ENCODE assay signal across 18 cellular contexts in the genomic region with DNA sequence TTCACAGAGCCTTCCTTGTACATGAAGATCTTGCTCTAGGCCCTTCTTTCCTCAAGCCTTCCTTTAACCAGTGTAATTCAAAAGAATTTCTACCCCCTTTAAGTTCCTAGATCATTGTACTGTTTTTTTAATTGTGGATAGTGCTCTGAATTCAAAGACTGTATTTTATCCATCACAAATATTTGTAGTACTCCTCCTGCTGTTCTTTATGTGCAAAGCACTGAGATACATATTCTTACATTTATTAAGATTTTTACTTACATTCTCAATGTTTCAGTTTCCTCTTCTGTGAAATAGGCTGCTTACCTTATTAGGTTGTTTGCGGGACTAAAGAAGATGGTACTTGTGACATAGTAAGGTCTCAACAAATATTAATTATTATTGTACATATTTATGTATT.
DNase-seq lines count a peak whose midpoint lies in the region; ATAC-seq and TF ChIP-seq lines count a peak whose summit lies in the region.
"Had no signal": no experiment of that assay in that cellular context is flagged by ENCODE, and none has a peak within 500 bp of the region (broad histone marks: within the 10 kb centered on the region; RNA-seq: fewer than 3 reads in every experiment).

No MANE protein-coding gene starts in this region.

- DNase-seq in AG09319 (ENCODE audit: extremely low read depth, low read depth) = no peak
- DNase-seq in GM23248 = peak; percentile 19
- peak; percentile 12 for DNase-seq in choroid plexus epithelial cell (ENCODE audit: low read depth)
- DNase-seq in neural crest cell (ENCODE audit: low read depth, low spot score) = no peak
- no peak for DNase-seq in SW 1271 (lab: John Stamatoyannopoulos, UW)
- no peak for DNase-seq in NCI-H748 (lab: John Stamatoyannopoulos, UW; ENCODE audit: unreplicated experiment)
- DNase-seq: C1 segment of cervical spinal cord, DMS153, EL, MV-4-11, NCI-H1417 treated with DMSO at 0.1 percent for 48 hours, NCI-H1930, NCI-H774, PC-9 had no signal

- in situ Hi-C loops in GM23248 (cut with MboI) = no loop called here

- ATAC-seq in GM21717 (IDR thresholded peaks at IDR 0.05; ENCODE audit: unreplicated experiment) = no peak
- ATAC-seq: K562 had no signal

- no peaks in the 10 kb centered on the region for H3K4me1 ChIP-seq in GM23248 (ENCODE audit: insufficient read depth)
- H3K4me1 ChIP-seq: HAP-1, SJSA1 had no signal

- peak; percentile 21 for TF ChIP-seq CTCF in AG09319 (IDR thresholded peaks at IDR 0.05; ENCODE audit: low read depth, low read length)
- peak; percentile 33 for TF ChIP-seq CTCF in choroid plexus epithelial cell (conservative IDR thresholded peaks at IDR 0.05; ENCODE audit: low read depth, low read length)
- TF ChIP-seq CTCF in neural crest cell (conservative IDR thresholded peaks at IDR 0.05) = peak; percentile 22

- H3K9me3 Mint-ChIP-seq in neural crest cell = no peaks in the 10 kb centered on the region

- no peaks in the 10 kb centered on the region for H3K79me2 ChIP-seq in GM23248 (ENCODE audit: insufficient read depth)

- no peak overlapping the region for H3K4me3 ChIP-seq in GM23248
- no peak overlapping the region for H3K4me3 ChIP-seq in choroid plexus epithelial cell (ENCODE audit: low read depth, low read length)
- H3K4me3 ChIP-seq: HAP-1, K562, PC-9, SJSA1 had no signal

- H3K9me3 ChIP-seq in GM23248 (ENCODE audit: low read depth) = no peaks in the 10 kb centered on the region
- H3K9me3 ChIP-seq: HAP-1, SJSA1 had no signal

- no peaks in the 10 kb centered on the region for H3K27me3 Mint-ChIP-seq in neural crest cell (ENCODE audit: low read depth)

- no peaks in the 10 kb centered on the region for H3K36me3 ChIP-seq in GM23248 (ENCODE audit: low read depth)
- H3K36me3 ChIP-seq: HAP-1, SJSA1 had no signal

- H3K4me2 ChIP-seq in GM23248 (ENCODE audit: unreplicated experiment) = no peak overlapping the region
- H3K4me2 ChIP-seq: PC-9 had no signal

- 92 to 100% methylated on average over 1 of the region's 1 CpG for WGBS in GM23248 (ENCODE audit: low coverage in 1 of 2, low lambda C conversion rate in 2 of 2, missing lambda C conversion rate in 2 of 2), 2 experiments

- no peaks in the 10 kb centered on the region for H4K20me1 ChIP-seq in GM23248 (ENCODE audit: insufficient read depth)

- no peak overlapping the region for H3K9ac ChIP-seq in GM23248

- no peak overlapping the region for H3K27ac ChIP-seq in GM23248
- H3K27ac ChIP-seq: PC-9, SJSA1 had no signal

- H3K27ac Mint-ChIP-seq in neural crest cell (ENCODE audit: unreplicated experiment) = no peak overlapping the region

- H2AFZ ChIP-seq in GM23248 = no peak overlapping the region
- H2AFZ ChIP-seq: PC-9 had no signal

- no peaks in the 10 kb centered on the region for H3K36me3 Mint-ChIP-seq in neural crest cell (ENCODE audit: low read depth)

- no peaks in the 10 kb centered on the region for H3K27me3 ChIP-seq in GM23248 (replicated peaks; ENCODE audit: insufficient read depth)
- H3K27me3 ChIP-seq: SJSA1 had no signal

- H3K9me2 ChIP-seq in GM23248 (ENCODE audit: insufficient read depth) = no peaks in the 10 kb centered on the region

- no peaks in the 10 kb centered on the region for H3K4me1 Mint-ChIP-seq in neural crest cell

- no peak overlapping the region for H3K4me3 Mint-ChIP-seq in neural crest cell

- H3F3A ChIP-seq in GM23248 (ENCODE audit: insufficient read depth) = no peaks in the 10 kb centered on the region

Comparison
In these comparisons a context has a peak if more than half of its experiments do, and no peak if none do; other contexts are left out.
1. DNase-seq: peak in GM23248 (single experiment) and choroid plexus epithelial cell (single experiment); none in AG09319 (single experiment), neural crest cell (single experiment), SW 1271 (0 of 2) and NCI-H748 (single experiment).
2. Peak in every context shown above with its lines, with median percentiles within 50 percentile points of each other: CTCF ChIP-seq.